In the genomic region with DNA sequence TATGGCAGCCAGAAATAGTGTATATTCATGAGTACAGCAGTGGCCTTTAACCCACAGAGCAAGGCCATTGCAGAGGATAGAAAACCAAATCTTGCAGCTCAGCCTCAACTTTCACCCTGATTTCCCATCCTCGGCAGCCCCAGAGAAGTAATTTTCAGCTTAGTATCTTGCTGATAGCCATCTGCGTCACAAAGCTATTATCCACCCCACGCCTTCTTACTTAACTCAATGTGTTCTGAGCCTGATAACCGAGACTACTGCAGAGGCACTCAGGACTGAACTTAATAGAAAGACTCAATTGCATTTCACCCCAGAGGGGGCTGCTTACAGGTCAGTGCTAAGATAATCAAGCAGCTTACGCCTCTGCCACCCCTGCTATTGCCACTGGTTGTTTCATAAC, we compare ENCODE assay signal across 17 cellular contexts.
"Had no signal": no experiment of that assay in that cellular context is flagged by ENCODE, and none has a peak within 500 bp of the region (broad histone marks: within the 10 kb centered on the region; RNA-seq: fewer than 3 reads in every experiment).

No MANE protein-coding gene starts in this region.

- H3K27ac ChIP-seq: colonic mucosa, esophagus squamous epithelium, lower lobe of right lung, thyroid gland had no signal

- DNase-seq: activated CD4-positive, alpha-beta T cell treated with anti-CD3 and anti-CD28 coated beads, Interleukin-2, amount 10 ng/mL, durations not matched to agents 24 days and 14 days; activated CD4-positive, CD25-positive, alpha-beta regulatory T cell; activated CD8-positive, alpha-beta memory T cell treated with anti-CD3 and anti-CD28 coated beads, Interleukin-2, amount 50 U/mL, for 48 hours; activated gamma-delta T cell treated with Interleukin-2 at 50 U/mL for 16 hours; amniotic stem cell; caudate nucleus; colonic mucosa; esophagus squamous epithelium; hypothalamus; lower lobe of right lung; stimulated activated CD4-positive, alpha-beta T cell treated with anti-CD3 and anti-CD28 coated beads, Interleukin-15, amount 100 ng/mL, for 24 hours; stimulated activated CD4-positive, alpha-beta T cell treated with anti-CD3 and anti-CD28 coated beads, Interleukin-4, amount 100 ng/mL, for 1 hour; stimulated activated naive B cell treated with anti-CD40 and anti-IgM and Interleukin-4, amounts not matched to agents 10 μg/mL and 1 μg/mL and 100 μg/mL, for 72 hours; thyroid gland had no signal

- H3K27ac Mint-ChIP-seq: activated CD4-positive, alpha-beta T cell treated with anti-CD3 and anti-CD28 coated beads, Interleukin-2, amount 10 ng/mL, durations not matched to agents 24 days and 14 days; activated naive CD8-positive, alpha-beta T cell; mesothelial cell of epicardium; stimulated activated naive B cell treated with anti-CD40 and anti-IgM and Interleukin-4, amounts not matched to agents 10 μg/mL and 1 μg/mL and 100 μg/mL, for 72 hours had no signal

- H3K9me3 ChIP-seq: colonic mucosa, esophagus squamous epithelium, lower lobe of right lung, thyroid gland had no signal

- H3K4me3 ChIP-seq: colonic mucosa, esophagus squamous epithelium, lower lobe of right lung, skin epidermis, thyroid gland had no signal

- H3K36me3 Mint-ChIP-seq: activated naive CD8-positive, alpha-beta T cell; mesothelial cell of epicardium; stimulated activated naive B cell treated with anti-CD40 and anti-IgM and Interleukin-4, amounts not matched to agents 10 μg/mL and 1 μg/mL and 100 μg/mL, for 72 hours had no signal

- H3K9me3 Mint-ChIP-seq: activated CD4-positive, alpha-beta T cell treated with anti-CD3 and anti-CD28 coated beads, Interleukin-2, amount 10 ng/mL, durations not matched to agents 24 days and 14 days; stimulated activated naive B cell treated with anti-CD40 and anti-IgM and Interleukin-4, amounts not matched to agents 10 μg/mL and 1 μg/mL and 100 μg/mL, for 72 hours had no signal

- H3K27me3 ChIP-seq: colonic mucosa, esophagus squamous epithelium, thyroid gland had no signal

- H3K36me3 ChIP-seq: colonic mucosa, esophagus squamous epithelium, lower lobe of right lung, thyroid gland had no signal

- H3K4me1 ChIP-seq: colonic mucosa, esophagus squamous epithelium, lower lobe of right lung, thyroid gland had no signal

- H3K4me3 Mint-ChIP-seq: activated CD4-positive, alpha-beta T cell treated with anti-CD3 and anti-CD28 coated beads, Interleukin-2, amount 10 ng/mL, durations not matched to agents 24 days and 14 days; activated naive CD8-positive, alpha-beta T cell; mesothelial cell of epicardium; stimulated activated naive B cell treated with anti-CD40 and anti-IgM and Interleukin-4, amounts not matched to agents 10 μg/mL and 1 μg/mL and 100 μg/mL, for 72 hours had no signal

- H3K4me1 Mint-ChIP-seq: activated CD4-positive, alpha-beta T cell treated with anti-CD3 and anti-CD28 coated beads, Interleukin-2, amount 10 ng/mL, durations not matched to agents 24 days and 14 days; mesothelial cell of epicardium had no signal

- ATAC-seq: lower lobe of right lung; stimulated activated naive B cell treated with anti-CD40 and anti-IgM and Interleukin-4, amounts not matched to agents 10 μg/mL and 1 μg/mL and 100 μg/mL, for 72 hours had no signal

- H3K27me3 Mint-ChIP-seq: activated CD4-positive, alpha-beta T cell treated with anti-CD3 and anti-CD28 coated beads, Interleukin-2, amount 10 ng/mL, durations not matched to agents 24 days and 14 days; activated naive CD8-positive, alpha-beta T cell had no signal
